ENCODE assay signal across 2 cellular contexts in the genomic region with DNA sequence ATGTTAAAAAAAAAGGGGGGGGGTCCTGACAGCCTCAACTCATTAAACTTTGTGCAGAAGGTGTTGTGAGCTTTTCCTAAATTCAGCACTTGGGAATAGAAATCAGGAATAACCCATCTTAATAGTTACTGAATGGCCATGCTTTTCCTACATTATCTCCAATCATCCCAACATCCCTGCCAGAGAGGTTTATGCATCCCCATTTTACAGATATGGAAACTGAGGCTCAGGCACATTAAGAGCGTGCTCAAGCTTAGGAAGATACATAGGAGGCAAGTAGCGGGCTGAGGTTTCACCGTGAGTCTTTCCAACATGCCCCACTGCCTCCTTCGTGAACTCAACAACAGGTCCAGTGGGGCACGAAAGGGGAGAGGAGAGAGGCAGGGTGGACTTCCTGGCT.
TF ChIP-seq lines count a peak whose summit lies in the region.

No MANE protein-coding gene starts in this region.

TF ChIP-seq in GM23338, 12 proteins besides CTCF, POLR2A, EP300 and RAD21 (continues in another document):
- TF ChIP-seq JUNB (IDR thresholded peaks at IDR 0.05; ENCODE audit: unreplicated experiment) (no peak), ZNF331 (CRISPR knock-in tag; IDR thresholded peaks at IDR 0.05; ENCODE audit: low read depth) (no peak), POLR2AphosphoS5 (IDR thresholded peaks at IDR 0.05; ENCODE audit: low read depth) (no peak), EZH2 (IDR thresholded peaks at IDR 0.05; ENCODE audit: low read depth, unreplicated experiment) (no peak), ZNF114 (CRISPR knock-in tag; IDR thresholded peaks at IDR 0.05) (no peak), CREB1 (CRISPR knock-in tag; IDR thresholded peaks at IDR 0.05; ENCODE audit: low read depth) (no peak), EZH2phosphoT487 (IDR thresholded peaks at IDR 0.05; ENCODE audit: unreplicated experiment) (no peak)
- TF ChIP-seq, protein P1, sequence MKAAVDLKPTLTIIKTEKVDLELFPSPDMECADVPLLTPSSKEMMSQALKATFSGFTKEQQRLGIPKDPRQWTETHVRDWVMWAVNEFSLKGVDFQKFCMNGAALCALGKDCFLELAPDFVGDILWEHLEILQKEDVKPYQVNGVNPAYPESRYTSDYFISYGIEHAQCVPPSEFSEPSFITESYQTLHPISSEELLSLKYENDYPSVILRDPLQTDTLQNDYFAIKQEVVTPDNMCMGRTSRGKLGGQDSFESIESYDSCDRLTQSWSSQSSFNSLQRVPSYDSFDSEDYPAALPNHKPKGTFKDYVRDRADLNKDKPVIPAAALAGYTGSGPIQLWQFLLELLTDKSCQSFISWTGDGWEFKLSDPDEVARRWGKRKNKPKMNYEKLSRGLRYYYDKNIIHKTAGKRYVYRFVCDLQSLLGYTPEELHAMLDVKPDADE (IDR thresholded peaks at IDR 0.05): no peak
- TF ChIP-seq, protein P2, sequence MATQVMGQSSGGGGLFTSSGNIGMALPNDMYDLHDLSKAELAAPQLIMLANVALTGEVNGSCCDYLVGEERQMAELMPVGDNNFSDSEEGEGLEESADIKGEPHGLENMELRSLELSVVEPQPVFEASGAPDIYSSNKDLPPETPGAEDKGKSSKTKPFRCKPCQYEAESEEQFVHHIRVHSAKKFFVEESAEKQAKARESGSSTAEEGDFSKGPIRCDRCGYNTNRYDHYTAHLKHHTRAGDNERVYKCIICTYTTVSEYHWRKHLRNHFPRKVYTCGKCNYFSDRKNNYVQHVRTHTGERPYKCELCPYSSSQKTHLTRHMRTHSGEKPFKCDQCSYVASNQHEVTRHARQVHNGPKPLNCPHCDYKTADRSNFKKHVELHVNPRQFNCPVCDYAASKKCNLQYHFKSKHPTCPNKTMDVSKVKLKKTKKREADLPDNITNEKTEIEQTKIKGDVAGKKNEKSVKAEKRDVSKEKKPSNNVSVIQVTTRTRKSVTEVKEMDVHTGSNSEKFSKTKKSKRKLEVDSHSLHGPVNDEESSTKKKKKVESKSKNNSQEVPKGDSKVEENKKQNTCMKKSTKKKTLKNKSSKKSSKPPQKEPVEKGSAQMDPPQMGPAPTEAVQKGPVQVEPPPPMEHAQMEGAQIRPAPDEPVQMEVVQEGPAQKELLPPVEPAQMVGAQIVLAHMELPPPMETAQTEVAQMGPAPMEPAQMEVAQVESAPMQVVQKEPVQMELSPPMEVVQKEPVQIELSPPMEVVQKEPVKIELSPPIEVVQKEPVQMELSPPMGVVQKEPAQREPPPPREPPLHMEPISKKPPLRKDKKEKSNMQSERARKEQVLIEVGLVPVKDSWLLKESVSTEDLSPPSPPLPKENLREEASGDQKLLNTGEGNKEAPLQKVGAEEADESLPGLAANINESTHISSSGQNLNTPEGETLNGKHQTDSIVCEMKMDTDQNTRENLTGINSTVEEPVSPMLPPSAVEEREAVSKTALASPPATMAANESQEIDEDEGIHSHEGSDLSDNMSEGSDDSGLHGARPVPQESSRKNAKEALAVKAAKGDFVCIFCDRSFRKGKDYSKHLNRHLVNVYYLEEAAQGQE (IDR thresholded peaks at IDR 0.05; ENCODE audit: unreplicated experiment): no peak
- TF ChIP-seq, protein P3, sequence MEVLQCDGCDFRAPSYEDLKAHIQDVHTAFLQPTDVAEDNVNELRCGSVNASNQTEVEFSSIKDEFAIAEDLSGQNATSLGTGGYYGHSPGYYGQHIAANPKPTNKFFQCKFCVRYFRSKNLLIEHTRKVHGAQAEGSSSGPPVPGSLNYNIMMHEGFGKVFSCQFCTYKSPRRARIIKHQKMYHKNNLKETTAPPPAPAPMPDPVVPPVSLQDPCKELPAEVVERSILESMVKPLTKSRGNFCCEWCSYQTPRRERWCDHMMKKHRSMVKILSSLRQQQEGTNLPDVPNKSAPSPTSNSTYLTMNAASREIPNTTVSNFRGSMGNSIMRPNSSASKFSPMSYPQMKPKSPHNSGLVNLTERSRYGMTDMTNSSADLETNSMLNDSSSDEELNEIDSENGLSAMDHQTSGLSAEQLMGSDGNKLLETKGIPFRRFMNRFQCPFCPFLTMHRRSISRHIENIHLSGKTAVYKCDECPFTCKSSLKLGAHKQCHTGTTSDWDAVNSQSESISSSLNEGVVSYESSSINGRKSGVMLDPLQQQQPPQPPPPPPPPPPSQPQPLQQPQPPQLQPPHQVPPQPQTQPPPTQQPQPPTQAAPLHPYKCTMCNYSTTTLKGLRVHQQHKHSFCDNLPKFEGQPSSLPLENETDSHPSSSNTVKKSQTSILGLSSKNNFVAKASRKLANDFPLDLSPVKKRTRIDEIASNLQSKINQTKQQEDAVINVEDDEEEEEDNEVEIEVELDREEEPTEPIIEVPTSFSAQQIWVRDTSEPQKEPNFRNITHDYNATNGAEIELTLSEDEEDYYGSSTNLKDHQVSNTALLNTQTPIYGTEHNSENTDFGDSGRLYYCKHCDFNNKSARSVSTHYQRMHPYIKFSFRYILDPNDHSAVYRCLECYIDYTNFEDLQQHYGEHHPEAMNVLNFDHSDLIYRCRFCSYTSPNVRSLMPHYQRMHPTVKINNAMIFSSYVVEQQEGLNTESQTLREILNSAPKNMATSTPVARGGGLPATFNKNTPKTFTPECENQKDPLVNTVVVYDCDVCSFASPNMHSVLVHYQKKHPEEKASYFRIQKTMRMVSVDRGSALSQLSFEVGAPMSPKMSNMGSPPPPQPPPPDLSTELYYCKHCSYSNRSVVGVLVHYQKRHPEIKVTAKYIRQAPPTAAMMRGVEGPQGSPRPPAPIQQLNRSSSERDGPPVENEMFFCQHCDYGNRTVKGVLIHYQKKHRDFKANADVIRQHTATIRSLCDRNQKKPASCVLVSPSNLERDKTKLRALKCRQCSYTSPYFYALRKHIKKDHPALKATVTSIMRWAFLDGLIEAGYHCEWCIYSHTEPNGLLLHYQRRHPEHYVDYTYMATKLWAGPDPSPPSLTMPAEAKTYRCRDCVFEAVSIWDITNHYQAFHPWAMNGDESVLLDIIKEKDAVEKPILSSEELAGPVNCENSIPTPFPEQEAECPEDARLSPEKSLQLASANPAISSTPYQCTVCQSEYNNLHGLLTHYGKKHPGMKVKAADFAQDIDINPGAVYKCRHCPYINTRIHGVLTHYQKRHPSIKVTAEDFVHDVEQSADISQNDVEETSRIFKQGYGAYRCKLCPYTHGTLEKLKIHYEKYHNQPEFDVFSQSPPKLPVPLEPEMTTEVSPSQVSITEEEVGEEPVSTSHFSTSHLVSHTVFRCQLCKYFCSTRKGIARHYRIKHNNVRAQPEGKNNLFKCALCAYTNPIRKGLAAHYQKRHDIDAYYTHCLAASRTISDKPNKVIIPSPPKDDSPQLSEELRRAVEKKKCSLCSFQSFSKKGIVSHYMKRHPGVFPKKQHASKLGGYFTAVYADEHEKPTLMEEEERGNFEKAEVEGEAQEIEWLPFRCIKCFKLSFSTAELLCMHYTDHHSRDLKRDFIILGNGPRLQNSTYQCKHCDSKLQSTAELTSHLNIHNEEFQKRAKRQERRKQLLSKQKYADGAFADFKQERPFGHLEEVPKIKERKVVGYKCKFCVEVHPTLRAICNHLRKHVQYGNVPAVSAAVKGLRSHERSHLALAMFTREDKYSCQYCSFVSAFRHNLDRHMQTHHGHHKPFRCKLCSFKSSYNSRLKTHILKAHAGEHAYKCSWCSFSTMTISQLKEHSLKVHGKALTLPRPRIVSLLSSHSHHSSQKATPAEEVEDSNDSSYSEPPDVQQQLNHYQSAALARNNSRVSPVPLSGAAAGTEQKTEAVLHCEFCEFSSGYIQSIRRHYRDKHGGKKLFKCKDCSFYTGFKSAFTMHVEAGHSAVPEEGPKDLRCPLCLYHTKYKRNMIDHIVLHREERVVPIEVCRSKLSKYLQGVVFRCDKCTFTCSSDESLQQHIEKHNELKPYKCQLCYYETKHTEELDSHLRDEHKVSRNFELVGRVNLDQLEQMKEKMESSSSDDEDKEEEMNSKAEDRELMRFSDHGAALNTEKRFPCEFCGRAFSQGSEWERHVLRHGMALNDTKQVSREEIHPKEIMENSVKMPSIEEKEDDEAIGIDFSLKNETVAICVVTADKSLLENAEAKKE (CRISPR knock-in tag; IDR thresholded peaks at IDR 0.05): no peak

TF ChIP-seq in K562, 482 proteins besides CTCF, POLR2A, EP300 and RAD21:
- TF ChIP-seq, protein P4, sequence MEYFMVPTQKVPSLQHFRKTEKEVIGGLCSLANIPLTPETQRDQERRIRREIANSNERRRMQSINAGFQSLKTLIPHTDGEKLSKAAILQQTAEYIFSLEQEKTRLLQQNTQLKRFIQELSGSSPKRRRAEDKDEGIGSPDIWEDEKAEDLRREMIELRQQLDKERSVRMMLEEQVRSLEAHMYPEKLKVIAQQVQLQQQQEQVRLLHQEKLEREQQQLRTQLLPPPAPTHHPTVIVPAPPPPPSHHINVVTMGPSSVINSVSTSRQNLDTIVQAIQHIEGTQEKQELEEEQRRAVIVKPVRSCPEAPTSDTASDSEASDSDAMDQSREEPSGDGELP (CRISPR knock-in tag; IDR thresholded peaks at IDR 0.05; ENCODE audit: borderline replicate concordance): no peak
- TF ChIP-seq RUNX1 (IDR thresholded peaks at IDR 0.05; ENCODE audit: low read depth): no peak
- TF ChIP-seq, protein P5, sequence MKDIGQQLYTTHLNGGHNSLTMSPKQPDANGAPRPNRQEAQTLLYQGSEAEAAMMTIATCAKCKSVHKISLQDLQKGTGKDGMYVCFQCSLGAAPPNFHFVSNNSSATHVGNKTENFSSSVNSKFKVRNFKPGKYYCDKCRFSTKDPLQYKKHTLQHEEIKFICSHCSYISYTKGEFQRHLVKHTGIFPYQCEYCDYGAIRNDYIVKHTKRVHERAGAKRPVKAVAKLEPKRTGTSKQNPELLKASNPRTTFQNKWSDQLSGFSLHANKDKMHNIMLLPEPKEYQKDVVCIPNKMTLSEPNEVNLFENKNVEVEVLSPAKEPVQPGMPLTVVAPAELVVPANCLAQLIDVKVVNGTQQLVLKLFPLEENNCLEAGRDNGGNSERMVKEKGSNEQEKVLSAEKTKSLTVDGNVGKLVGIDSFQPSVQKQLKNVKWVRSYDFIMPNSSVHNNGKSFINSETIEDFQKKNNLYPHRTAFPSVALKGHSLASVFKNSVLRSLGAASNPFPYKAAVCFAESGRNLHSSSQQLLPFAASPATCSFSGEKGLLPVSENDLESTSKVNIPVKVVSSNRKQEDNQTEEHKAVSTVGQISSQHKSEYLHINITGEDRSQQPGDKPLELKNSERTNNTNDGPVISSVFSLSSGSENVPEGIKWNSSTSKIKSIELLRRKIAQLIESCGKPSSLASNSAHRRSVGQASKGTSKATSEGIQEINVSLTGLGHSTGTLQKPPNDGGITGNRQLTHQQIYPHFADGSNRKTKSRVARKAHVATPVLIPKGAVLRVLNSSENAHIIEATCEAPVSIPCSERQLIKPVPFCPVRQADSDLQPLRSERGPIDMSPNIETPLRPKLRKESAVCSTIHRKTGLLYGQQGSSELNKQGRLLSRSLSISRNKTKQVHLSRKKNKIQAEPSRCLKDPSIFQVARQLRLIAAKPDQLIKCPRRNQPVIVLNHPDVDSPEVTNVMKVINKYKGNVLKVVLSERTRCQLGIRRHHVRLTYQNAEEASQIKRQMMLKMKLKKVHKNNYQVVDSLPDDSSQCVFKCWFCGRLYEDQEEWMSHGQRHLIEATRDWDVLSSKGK (CRISPR knock-in tag; IDR thresholded peaks at IDR 0.05): no peak
- TF ChIP-seq BCOR (IDR thresholded peaks at IDR 0.05): 0 out of 2 replicates have a peak, but pooled peaks have one; percentile 39
- TF ChIP-seq TSC22D4 (tag; IDR thresholded peaks at IDR 0.05): no peak
- TF ChIP-seq, protein P6, sequence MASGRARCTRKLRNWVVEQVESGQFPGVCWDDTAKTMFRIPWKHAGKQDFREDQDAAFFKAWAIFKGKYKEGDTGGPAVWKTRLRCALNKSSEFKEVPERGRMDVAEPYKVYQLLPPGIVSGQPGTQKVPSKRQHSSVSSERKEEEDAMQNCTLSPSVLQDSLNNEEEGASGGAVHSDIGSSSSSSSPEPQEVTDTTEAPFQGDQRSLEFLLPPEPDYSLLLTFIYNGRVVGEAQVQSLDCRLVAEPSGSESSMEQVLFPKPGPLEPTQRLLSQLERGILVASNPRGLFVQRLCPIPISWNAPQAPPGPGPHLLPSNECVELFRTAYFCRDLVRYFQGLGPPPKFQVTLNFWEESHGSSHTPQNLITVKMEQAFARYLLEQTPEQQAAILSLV (tag; IDR thresholded peaks at IDR 0.05): no peak
- no peak for TF ChIP-seq CC2D1A (IDR thresholded peaks at IDR 0.05)
- TF ChIP-seq U2AF2 (optimal IDR thresholded peaks at IDR 0.05; ENCODE audit: low read depth, low read length): no peak
- TF ChIP-seq NR2C2 (CRISPR knock-in tag; IDR thresholded peaks at IDR 0.05): no peak
- TF ChIP-seq NR2C2 (tag; IDR thresholded peaks at IDR 0.05): no peak
- no peak for TF ChIP-seq TGIF2 (CRISPR knock-in tag; IDR thresholded peaks at IDR 0.05)
- TF ChIP-seq, protein P7, sequence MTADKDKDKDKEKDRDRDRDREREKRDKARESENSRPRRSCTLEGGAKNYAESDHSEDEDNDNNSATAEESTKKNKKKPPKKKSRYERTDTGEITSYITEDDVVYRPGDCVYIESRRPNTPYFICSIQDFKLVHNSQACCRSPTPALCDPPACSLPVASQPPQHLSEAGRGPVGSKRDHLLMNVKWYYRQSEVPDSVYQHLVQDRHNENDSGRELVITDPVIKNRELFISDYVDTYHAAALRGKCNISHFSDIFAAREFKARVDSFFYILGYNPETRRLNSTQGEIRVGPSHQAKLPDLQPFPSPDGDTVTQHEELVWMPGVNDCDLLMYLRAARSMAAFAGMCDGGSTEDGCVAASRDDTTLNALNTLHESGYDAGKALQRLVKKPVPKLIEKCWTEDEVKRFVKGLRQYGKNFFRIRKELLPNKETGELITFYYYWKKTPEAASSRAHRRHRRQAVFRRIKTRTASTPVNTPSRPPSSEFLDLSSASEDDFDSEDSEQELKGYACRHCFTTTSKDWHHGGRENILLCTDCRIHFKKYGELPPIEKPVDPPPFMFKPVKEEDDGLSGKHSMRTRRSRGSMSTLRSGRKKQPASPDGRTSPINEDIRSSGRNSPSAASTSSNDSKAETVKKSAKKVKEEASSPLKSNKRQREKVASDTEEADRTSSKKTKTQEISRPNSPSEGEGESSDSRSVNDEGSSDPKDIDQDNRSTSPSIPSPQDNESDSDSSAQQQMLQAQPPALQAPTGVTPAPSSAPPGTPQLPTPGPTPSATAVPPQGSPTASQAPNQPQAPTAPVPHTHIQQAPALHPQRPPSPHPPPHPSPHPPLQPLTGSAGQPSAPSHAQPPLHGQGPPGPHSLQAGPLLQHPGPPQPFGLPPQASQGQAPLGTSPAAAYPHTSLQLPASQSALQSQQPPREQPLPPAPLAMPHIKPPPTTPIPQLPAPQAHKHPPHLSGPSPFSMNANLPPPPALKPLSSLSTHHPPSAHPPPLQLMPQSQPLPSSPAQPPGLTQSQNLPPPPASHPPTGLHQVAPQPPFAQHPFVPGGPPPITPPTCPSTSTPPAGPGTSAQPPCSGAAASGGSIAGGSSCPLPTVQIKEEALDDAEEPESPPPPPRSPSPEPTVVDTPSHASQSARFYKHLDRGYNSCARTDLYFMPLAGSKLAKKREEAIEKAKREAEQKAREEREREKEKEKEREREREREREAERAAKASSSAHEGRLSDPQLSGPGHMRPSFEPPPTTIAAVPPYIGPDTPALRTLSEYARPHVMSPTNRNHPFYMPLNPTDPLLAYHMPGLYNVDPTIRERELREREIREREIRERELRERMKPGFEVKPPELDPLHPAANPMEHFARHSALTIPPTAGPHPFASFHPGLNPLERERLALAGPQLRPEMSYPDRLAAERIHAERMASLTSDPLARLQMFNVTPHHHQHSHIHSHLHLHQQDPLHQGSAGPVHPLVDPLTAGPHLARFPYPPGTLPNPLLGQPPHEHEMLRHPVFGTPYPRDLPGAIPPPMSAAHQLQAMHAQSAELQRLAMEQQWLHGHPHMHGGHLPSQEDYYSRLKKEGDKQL (CRISPR knock-in tag; IDR thresholded peaks at IDR 0.05; ENCODE audit: borderline replicate concordance): no peak
- no peak for TF ChIP-seq PHTF2 (CRISPR knock-in tag; IDR thresholded peaks at IDR 0.05)
- peak; percentile 70 for TF ChIP-seq RBM25 (IDR thresholded peaks at IDR 0.05; ENCODE audit: low read depth, low read length, severe bottlenecking)
- no peak for TF ChIP-seq ZNF239 (CRISPR knock-in tag; IDR thresholded peaks at IDR 0.05)
- TF ChIP-seq ZFX (CRISPR knock-in tag; IDR thresholded peaks at IDR 0.05): no peak
- TF ChIP-seq BRF1 (IDR thresholded peaks at IDR 0.05; ENCODE audit: borderline replicate concordance, extremely low read depth, insufficient read length): no peak
